ENCODE assay signal across 8 cellular contexts in the genomic region with DNA sequence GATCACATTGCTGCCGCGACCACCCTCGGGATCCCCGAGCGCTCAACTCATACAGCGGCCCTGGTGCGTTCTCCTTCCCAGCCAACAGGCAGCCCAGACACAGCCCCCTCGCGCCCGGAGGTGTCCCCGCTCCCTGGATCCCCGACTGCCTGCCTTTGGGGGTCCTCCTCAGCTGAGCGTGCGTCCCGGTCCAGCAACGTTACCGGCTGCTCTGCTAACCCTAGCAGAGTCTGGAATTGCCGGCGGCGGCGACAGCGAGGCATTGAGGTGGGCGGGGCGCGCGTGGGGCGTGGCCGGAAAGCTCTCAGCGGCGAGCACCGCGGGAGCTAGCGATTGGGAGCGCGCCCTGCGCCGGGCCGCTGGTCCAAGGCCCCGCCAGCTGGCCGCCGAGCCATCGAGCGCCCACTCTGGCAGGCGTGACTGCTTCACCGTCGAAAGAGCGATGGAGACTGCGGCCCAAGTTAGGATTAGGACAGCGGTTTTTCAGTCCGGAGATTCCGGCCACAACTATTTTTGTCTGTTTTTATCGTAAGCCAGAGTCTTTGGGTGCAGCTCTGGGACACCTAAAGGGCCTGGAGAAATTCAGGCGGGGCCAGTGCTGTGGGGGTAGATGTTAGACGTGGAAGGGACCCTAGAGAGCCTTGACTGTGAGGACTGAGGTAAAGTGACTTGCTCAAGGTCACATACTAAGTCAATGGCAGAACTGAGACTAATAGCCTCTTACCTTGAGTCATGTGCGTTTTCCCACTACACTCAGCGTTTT. TPM values are rescaled to one million over a fixed set of nuclear protein-coding genes. Genes with fewer than 3 reads are reported as not detected.
DNase-seq lines count a peak whose midpoint lies in the region; ATAC-seq, FAIRE-seq and TF ChIP-seq lines count a peak whose summit lies in the region.

A gene (minus strand): TSS at position 232 of the 763 bp plus-strand sequence. CDS start 17,575 bp downstream, outside the sequence.

- H3K36me3 ChIP-seq in HUES48 (ENCODE audit: control insufficient read depth, insufficient read depth, low read length) (no peaks in the 10 kb centered on the region), NT2/D1 (ENCODE audit: insufficient read depth, insufficient read length, low read length) (no peaks in the 10 kb centered on the region), mesodermal cell (ENCODE audit: control insufficient read depth, insufficient read depth, low read length) (no peaks in the 10 kb centered on the region)

- H3K4me3 ChIP-seq in HUES48 (ENCODE audit: low read depth, low read length) (peak within 1 kb of the TSS; percentile 92), NT2/D1 (ENCODE audit: insufficient read length, low read depth) (peak within 1 kb of the TSS; percentile 91), mesodermal cell (ENCODE audit: extremely low read depth, insufficient read depth, low read length, poor library complexity, severe bottlenecking) (peak within 1 kb of the TSS; percentile 88)

- in situ Hi-C loops in endometrial microvascular endothelial cells (cut with HindIII; ENCODE audit: inconsistent ontology term, low pct_unique_long_range_greater_than_20kb, low sequenced_read_pairs): no loop called here

- H3K9ac ChIP-seq in HUES48 (ENCODE audit: low read depth, low read length) (peak within 1 kb of the TSS; percentile 71), NT2/D1 (ENCODE audit: insufficient read length, low read depth) (peak within 1 kb of the TSS; percentile 93)

- FAIRE-seq in D721Med (lab: Jason Lieb, UNC): no peak

- peak within 1 kb of the TSS; percentile 82 for H3K27ac ChIP-seq in HUES48 (ENCODE audit: low read depth, low read length)
- H3K27ac ChIP-seq in mesodermal cell (ENCODE audit: low read depth, low read length, severe bottlenecking): peak within 1 kb of the TSS; percentile 85

- peak; percentile 96 for ATAC-seq in GM21423 (IDR thresholded peaks at IDR 0.05; ENCODE audit: unreplicated experiment)

- DNase-seq in D721Med (ENCODE audit: insufficient read length, low spot score) (peak; percentile 78), NT2/D1 (ENCODE audit: low read depth, low spot score) (peak; percentile 87)
- DNase-seq in activated CD8-positive, alpha-beta memory T cell treated with anti-CD3 and anti-CD28 coated beads, Interleukin-2, amount 50 U/mL, for 1 hour (ENCODE audit: extremely low read depth): peak; percentile 66
- peak; percentile 80 for DNase-seq in stimulated activated CD8-positive, alpha-beta memory T cell treated with anti-CD3 and anti-CD28 coated beads, Interleukin-15, amount 100 ng/mL, for 24 hours (ENCODE audit: low read depth)

- peak; percentile 29 for TF ChIP-seq CTCF in D721Med (IDR thresholded peaks at IDR 0.05; ENCODE audit: insufficient read depth, missing control alignments)

- WGBS in mesodermal cell (ENCODE audit: insufficient coverage in 2 of 2), 2 experiments: 1 to 4% methylated on average over 51 to 54 of the region's 56 CpGs

- H3K4me1 ChIP-seq in HUES48 (ENCODE audit: control insufficient read depth, insufficient read depth, low read length): peaks cover 8% of the 10 kb centered on the region; the same call in 1 of the 2 replicates
- no peaks in the 10 kb centered on the region for H3K4me1 ChIP-seq in NT2/D1 (ENCODE audit: insufficient read depth, insufficient read length)
- no peaks in the 10 kb centered on the region for H3K4me1 ChIP-seq in mesodermal cell (ENCODE audit: control insufficient read depth, insufficient read depth, low read length, poor library complexity, severe bottlenecking)

- H3K27me3 ChIP-seq in HUES48 (ENCODE audit: control insufficient read depth, insufficient read depth, low read length) (no peaks in the 10 kb centered on the region), NT2/D1 (ENCODE audit: insufficient read depth, insufficient read length) (no peaks in the 10 kb centered on the region)

- H3K9me3 ChIP-seq in HUES48 (ENCODE audit: control insufficient read depth, insufficient read depth, low read length) (no peaks in the 10 kb centered on the region), NT2/D1 (ENCODE audit: insufficient read depth, low read length) (no peaks in the 10 kb centered on the region), mesodermal cell (ENCODE audit: control insufficient read depth, low read length) (no peaks in the 10 kb centered on the region)

RNA-seq across cellular contexts. Expression of the gene that starts here (rescaled TPM):
- 18.6 TPM for total RNA-seq in endometrial microvascular endothelial cells (ENCODE audit: inconsistent ontology term)
- polyA plus RNA-seq in mesodermal cell (2013, experiment 1 of 2): 18.6 TPM
- polyA plus RNA-seq in mesodermal cell (2013, experiment 2 of 2): 18.8 TPM

Comparison
In these comparisons a context has a peak if more than half of its experiments do, and no peak if none do; other contexts are left out.
1. Peak in every context shown above with its lines: DNase-seq, ATAC-seq, H3K4me3 ChIP-seq and H3K27ac ChIP-seq.